Comparison of ENCODE assay signal across 9 cellular contexts in the genomic region with DNA sequence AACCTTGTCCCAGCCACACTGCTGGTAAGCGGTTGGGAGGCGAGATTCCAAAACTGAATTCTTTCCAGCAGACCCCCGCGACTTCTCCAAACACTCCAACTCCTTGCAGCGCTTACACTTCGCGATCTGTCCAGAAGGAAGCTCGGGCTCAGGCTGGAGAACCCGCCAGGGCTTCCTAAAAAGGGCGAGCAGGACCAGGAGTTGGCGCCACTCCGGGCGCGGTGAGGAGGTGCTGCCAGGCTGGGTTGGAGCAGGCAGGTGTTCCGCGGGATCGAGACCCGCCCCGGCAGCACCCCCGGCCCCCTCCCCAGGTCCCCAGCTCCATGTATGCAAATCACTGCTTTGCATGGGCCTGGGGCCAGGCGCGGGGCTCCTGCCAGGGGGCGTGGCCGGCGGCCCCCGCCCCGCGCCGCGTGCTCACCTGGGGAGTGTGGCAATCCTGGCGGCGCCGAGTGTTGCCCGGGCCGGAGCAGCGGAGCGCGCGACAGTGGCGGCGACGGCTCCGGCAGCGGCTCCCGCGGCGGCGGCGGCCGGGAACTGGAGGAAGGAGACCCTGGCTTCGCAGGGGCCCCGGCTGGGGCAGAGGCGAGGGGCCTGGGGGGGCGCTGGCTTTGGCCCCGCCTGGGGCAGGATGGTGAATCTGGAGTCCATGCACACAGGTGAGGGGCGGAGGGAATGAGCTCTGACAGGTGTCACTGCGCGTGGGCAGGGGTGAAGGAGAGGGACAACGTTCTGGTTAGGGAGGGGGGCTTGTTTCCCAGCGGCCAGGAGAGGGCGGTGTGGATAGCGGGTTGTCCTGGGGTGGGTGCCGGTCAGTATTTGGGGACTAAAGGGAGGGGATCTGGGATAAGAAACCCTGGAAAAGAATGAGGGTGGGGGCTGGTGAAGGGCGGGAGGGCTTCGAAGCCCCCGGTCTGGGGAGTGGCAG. TPM values are rescaled to one million over a fixed set of nuclear protein-coding genes. Genes with fewer than 3 reads are reported as not detected.
DNase-seq lines count a peak whose midpoint lies in the region; ATAC-seq and TF ChIP-seq lines count a peak whose summit lies in the region.
"Had no signal": no experiment of that assay in that cellular context is flagged by ENCODE, and none has a peak within 500 bp of the region (broad histone marks: within the 10 kb centered on the region; RNA-seq: fewer than 3 reads in every experiment).

A gene (plus strand): TSS at position 428 of the 928 bp plus-strand sequence. CDS start 204 bp downstream, at position 632.

- H3K4me1 ChIP-seq in cardiac muscle cell (ENCODE audit: low read depth) (no peaks in the 10 kb centered on the region), urinary bladder (ENCODE audit: insufficient read depth) (no peaks in the 10 kb centered on the region)

- no peak for ATAC-seq in Right ventricle myocardium inferior
- no peak for ATAC-seq in HG03460 (IDR thresholded peaks at IDR 0.05; ENCODE audit: unreplicated experiment)

- TF ChIP-seq CTCF in cardiac muscle cell (IDR thresholded peaks at IDR 0.05; ENCODE audit: low read depth, low read length) (peak; percentile 27), WERI-Rb-1 (IDR thresholded peaks at IDR 0.05; ENCODE audit: low read depth, low read length) (peak; percentile 62)

- intact Hi-C loops in Right ventricle myocardium inferior (cut with DNase I) = no loop called here

- H3K4me3 ChIP-seq in cardiac muscle cell (peak within 1 kb of the TSS; percentile 25), WERI-Rb-1 (ENCODE audit: low read depth, low read length) (no peak within 1 kb of the TSS), urinary bladder (ENCODE audit: low read depth, low read length) (peak within 1 kb of the TSS; percentile 7)

- peaks cover 74% of the 10 kb centered on the region for H3K27me3 ChIP-seq in cardiac muscle cell
- no peaks in the 10 kb centered on the region for H3K27me3 ChIP-seq in WERI-Rb-1 (ENCODE audit: insufficient read depth, low read depth, severe bottlenecking)

- no peaks in the 10 kb centered on the region for H3K9me3 ChIP-seq in cardiac muscle cell (ENCODE audit: low read depth)
- no peaks in the 10 kb centered on the region for H3K9me3 ChIP-seq in WERI-Rb-1 (ENCODE audit: severe bottlenecking)

- H3K27ac ChIP-seq in cardiac muscle cell (no peak within 1 kb of the TSS), WERI-Rb-1 (no peak within 1 kb of the TSS), urinary bladder (ENCODE audit: low read depth) (peak within 1 kb of the TSS; percentile 24)

- DNase-seq in cardiac muscle cell (ENCODE audit: low read depth in 1 of 2, low spot score in 1 of 2) = peak in 1 of 2 donors; percentile 49
- DNase-seq in Right ventricle myocardium inferior (ENCODE audit: missing footprints) = no peak
- peak; percentile 46 for DNase-seq in WERI-Rb-1
- peak; percentile 71 for DNase-seq in iPS-NIHi7 (ENCODE audit: extremely low spot score)
- no peak for DNase-seq in medulla oblongata (ENCODE audit: extremely low spot score)
- no peak for DNase-seq in HT-29 (ENCODE audit: low spot score)
- DNase-seq: CD8-positive, alpha-beta memory T cell had no signal

- 5% methylated on average over 66 of the region's 66 CpGs for WGBS in urinary bladder

- no peaks in the 10 kb centered on the region for H3K36me3 ChIP-seq in cardiac muscle cell
- H3K36me3 ChIP-seq in WERI-Rb-1 = no peaks in the 10 kb centered on the region
- H3K36me3 ChIP-seq in urinary bladder (ENCODE audit: insufficient read depth) = no peaks in the 10 kb centered on the region

RNA-seq across cellular contexts. Expression of the gene that starts here (rescaled TPM):
- total RNA-seq in cardiac muscle cell = 0.15 TPM in 1 of 2 replicates, not detected in the other
- polyA plus RNA-seq in cardiac muscle cell = 0.40 TPM in 1 of 2 replicates, not detected in the other
- total RNA-seq in Right ventricle myocardium inferior = 0.19 TPM
- total RNA-seq in urinary bladder = 0.58 TPM
- polyA plus RNA-seq in urinary bladder = 0.44 TPM
- 0.28 and 0.86 TPM in 2 replicates for total RNA-seq in HT-29 (2014; rRNA removed; shearing (Covaris generic))
- total RNA-seq: CD8-positive, alpha-beta memory T cell had no signal
- polyA plus RNA-seq: CD8-positive, alpha-beta memory T cell had no signal

Comparison
In these comparisons a context has a peak if more than half of its experiments do, and no peak if none do; other contexts are left out.
1. DNase-seq: peak in WERI-Rb-1 (single experiment) and iPS-NIHi7 (single experiment); none in Right ventricle myocardium inferior (single experiment), medulla oblongata (single experiment) and HT-29 (single experiment).